22 cellular contexts compared by ENCODE assay signal in the genomic region with DNA sequence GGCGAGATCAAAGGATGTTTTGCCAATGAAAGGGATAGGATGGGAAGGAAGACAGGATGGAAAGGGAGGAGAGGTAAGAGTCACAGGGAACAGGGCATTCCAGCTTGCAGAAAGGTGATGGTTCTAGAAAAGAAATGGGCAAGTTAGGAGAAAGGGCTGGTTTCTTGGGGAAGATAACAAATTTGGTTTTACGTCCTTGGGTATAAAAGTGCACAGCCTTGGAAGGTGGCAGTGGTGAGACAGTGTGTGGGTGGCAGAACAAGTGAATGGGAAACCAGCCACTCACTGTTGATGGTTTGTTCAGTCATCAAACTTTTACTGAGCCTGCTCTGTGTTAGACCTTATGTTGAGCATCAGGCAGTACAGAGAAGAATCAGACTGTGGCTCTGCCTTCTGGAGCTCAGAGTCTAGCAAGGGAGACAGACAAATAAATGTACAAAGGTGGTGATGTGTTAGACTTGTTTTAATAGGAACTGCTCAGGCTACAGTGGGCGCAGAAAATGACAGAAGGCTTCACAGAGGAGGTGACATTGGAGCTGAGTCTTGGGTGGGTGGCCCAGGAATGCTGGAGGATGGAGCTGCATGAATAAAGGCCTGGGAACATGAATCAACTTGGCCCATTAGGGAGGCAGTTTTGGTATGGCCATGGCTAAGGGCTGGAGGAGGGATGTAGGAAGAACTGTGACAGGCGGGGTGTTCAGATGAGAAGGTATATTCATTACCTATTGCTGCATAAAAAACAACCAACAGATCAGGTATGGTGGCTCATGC.
"Had no signal": no experiment of that assay in that cellular context is flagged by ENCODE, and none has a peak within 500 bp of the region (broad histone marks: within the 10 kb centered on the region; RNA-seq: fewer than 3 reads in every experiment).

No MANE protein-coding gene starts in this region.

- H3K9me3 ChIP-seq: colonic mucosa, esophagus squamous epithelium, gastroesophageal sphincter, left ventricle myocardium inferior, lower lobe of right lung, spleen, stomach, thoracic aorta, transverse colon had no signal

- H3K27ac ChIP-seq: colonic mucosa, esophagus squamous epithelium, gastroesophageal sphincter, left ventricle myocardium inferior, lower lobe of right lung, spleen, stomach, thoracic aorta, transverse colon had no signal

- H3K4me3 ChIP-seq: colonic mucosa, esophagus squamous epithelium, gastroesophageal sphincter, left ventricle myocardium inferior, lower lobe of right lung, spleen, stomach, thoracic aorta, transverse colon had no signal

- H3K4me1 Mint-ChIP-seq: immature natural killer cell; memory B cell; naive B cell; stimulated activated naive B cell treated with anti-CD40 and anti-IgM and Interleukin-4, amounts not matched to agents 10 μg/mL and 1 μg/mL and 100 μg/mL, for 72 hours had no signal

- H3K36me3 ChIP-seq: colonic mucosa, esophagus squamous epithelium, gastroesophageal sphincter, left ventricle myocardium inferior, lower lobe of right lung, spleen, stomach, thoracic aorta, transverse colon had no signal

- H3K27me3 ChIP-seq: colonic mucosa, gastroesophageal sphincter, transverse colon had no signal

- H3K4me3 Mint-ChIP-seq: immature natural killer cell; memory B cell; naive B cell; neural crest cell; stimulated activated naive B cell treated with anti-CD40 and anti-IgM and Interleukin-4, amounts not matched to agents 10 μg/mL and 1 μg/mL and 100 μg/mL, for 72 hours had no signal

- ATAC-seq: gastroesophageal sphincter; lower lobe of right lung; sciatic nerve; stimulated activated naive B cell treated with anti-CD40 and anti-IgM and Interleukin-4, amounts not matched to agents 10 μg/mL and 1 μg/mL and 100 μg/mL, for 72 hours had no signal

- H3K4me1 ChIP-seq: left ventricle myocardium inferior, spleen had no signal

- H3K9me3 Mint-ChIP-seq: immature natural killer cell; memory B cell; naive B cell; neural crest cell; stimulated activated naive B cell treated with anti-CD40 and anti-IgM and Interleukin-4, amounts not matched to agents 10 μg/mL and 1 μg/mL and 100 μg/mL, for 72 hours had no signal

- DNase-seq: colonic mucosa; dermis blood vessel endothelial cell; esophagus squamous epithelium; foreskin fibroblast; immature natural killer cell; left ventricle myocardium inferior; lower lobe of right lung; naive B cell; posterior cingulate gyrus; spleen; stimulated activated CD4-positive, alpha-beta T cell treated with anti-CD3 and anti-CD28 coated beads, Interleukin-15, amount 100 ng/mL, for 24 hours; stimulated activated CD4-positive, alpha-beta T cell treated with anti-CD3 and anti-CD28 coated beads, Interleukin-1b, Interleukin-23, amount 100 ng/mL, for 48 hours; stimulated activated CD4-positive, alpha-beta T cell treated with anti-CD3 and anti-CD28 coated beads, Interleukin-4, amount 100 ng/mL, for 24 hours; stimulated activated naive B cell treated with anti-CD40 and anti-IgM and Interleukin-4, amounts not matched to agents 10 μg/mL and 1 μg/mL and 100 μg/mL, for 72 hours; stomach; substantia nigra; transverse colon had no signal

- H3K27ac Mint-ChIP-seq: immature natural killer cell; memory B cell; stimulated activated naive B cell treated with anti-CD40 and anti-IgM and Interleukin-4, amounts not matched to agents 10 μg/mL and 1 μg/mL and 100 μg/mL, for 72 hours had no signal

- H3K36me3 Mint-ChIP-seq: immature natural killer cell; memory B cell; naive B cell; stimulated activated naive B cell treated with anti-CD40 and anti-IgM and Interleukin-4, amounts not matched to agents 10 μg/mL and 1 μg/mL and 100 μg/mL, for 72 hours had no signal
